Comparison of ENCODE assay signal across 1 cellular context in genomic region chr3:160399347-160400047, GRCh38.
TF ChIP-seq lines count a peak whose summit lies in the region.

TSS of gene SMC4 (plus strand) at chr3:160399650. CDS start at chr3:160400827, 1,177 bp downstream.

TF ChIP-seq in WTC11, 78 proteins besides CTCF, POLR2A, EP300 and RAD21 (continued from another document):
- TF ChIP-seq E2F4 (CRISPR knock-in tag; IDR thresholded peaks at IDR 0.05; ENCODE audit: borderline replicate concordance, low read depth) (peak; percentile 43; the same call in 1 of the 2 replicates), ZNF425 (CRISPR knock-in tag; conservative IDR thresholded peaks at IDR 0.05) (no peak), ZNF423 (CRISPR knock-in tag; IDR thresholded peaks at IDR 0.05) (no peak), ZNF532 (CRISPR knock-in tag; IDR thresholded peaks at IDR 0.05; ENCODE audit: borderline replicate concordance) (no peak), ESRRA (CRISPR knock-in tag; IDR thresholded peaks at IDR 0.05; ENCODE audit: borderline replicate concordance) (no peak), RELA (CRISPR knock-in tag; IDR thresholded peaks at IDR 0.05; ENCODE audit: borderline replicate concordance) (no peak), ZNF219 (CRISPR knock-in tag; IDR thresholded peaks at IDR 0.05; ENCODE audit: borderline replicate concordance) (no peak), ZBTB21 (CRISPR knock-in tag; IDR thresholded peaks at IDR 0.05; ENCODE audit: borderline replicate concordance) (no peak), HMGXB4 (CRISPR knock-in tag; IDR thresholded peaks at IDR 0.05) (peak; percentile 26; the same call in 1 of the 2 replicates), ERG (CRISPR knock-in tag; IDR thresholded peaks at IDR 0.05) (no peak), ZSCAN18 (CRISPR knock-in tag; IDR thresholded peaks at IDR 0.05) (no peak), ZNF396 (CRISPR knock-in tag; IDR thresholded peaks at IDR 0.05; ENCODE audit: borderline replicate concordance) (no peak), NFYB (CRISPR knock-in tag; conservative IDR thresholded peaks at IDR 0.05; ENCODE audit: low read depth) (no peak), E2F5 (CRISPR knock-in tag; IDR thresholded peaks at IDR 0.05) (peak; percentile 69; the same call in 1 of the 2 replicates), AR (CRISPR knock-in tag; IDR thresholded peaks at IDR 0.05) (no peak), ELF4 (CRISPR knock-in tag; IDR thresholded peaks at IDR 0.05; ENCODE audit: low read depth) (no peak), ZNF263 (CRISPR knock-in tag; IDR thresholded peaks at IDR 0.05; ENCODE audit: low read depth) (no peak)
TF ChIP-seq in WTC11: peak in this region for 7.
